ENCODE assay signal across 18 cellular contexts in genomic region chr3:99537416-99537815, GRCh38.
A peak's percentile ranks its signal among the peaks of the same experiment; 100 is the strongest.
DNase-seq lines count a peak whose midpoint lies in the region; ATAC-seq, FAIRE-seq and TF ChIP-seq lines count a peak whose summit lies in the region.
"Had no signal": no experiment of that assay in that cellular context is flagged by ENCODE, and none has a peak within 500 bp of the region (broad histone marks: within the 10 kb centered on the region; RNA-seq: fewer than 3 reads in every experiment).

No MANE protein-coding gene starts in this region.

- H3K9me3 ChIP-seq in neural progenitor cell (ENCODE audit: low read depth) (no peaks in the 10 kb centered on the region), subcutaneous abdominal adipose tissue (ENCODE audit: control insufficient read depth in 5 of 5, low read length in 5 of 5) (no peaks in the 10 kb centered on the region), kidney (ENCODE audit: control insufficient read depth in 1 of 2, low read length in 2 of 2) (no peaks in the 10 kb centered on the region), MM.1S (replicated peaks; ENCODE audit: insufficient read depth, low read length) (no peaks in the 10 kb centered on the region)

- H3K9me3 Mint-ChIP-seq in neural progenitor cell = no peaks in the 10 kb centered on the region

- H3K27ac ChIP-seq in neural progenitor cell (no peak overlapping the region), subcutaneous abdominal adipose tissue (ENCODE audit: low read depth, low read length) (peak overlapping the region; percentile 74), kidney (ENCODE audit: low read depth in 2 of 2, low read length in 2 of 2) (no peak overlapping the region), MM.1S (ENCODE audit: low read length) (no peak overlapping the region)
- H3K27ac ChIP-seq: 22Rv1, BLaER1, HL-60 had no signal

- no peak for TF ChIP-seq CTCF in neural progenitor cell (IDR thresholded peaks at IDR 0.05)
- TF ChIP-seq CTCF in kidney (IDR thresholded peaks at IDR 0.05; ENCODE audit: borderline replicate concordance, extremely low read depth, insufficient read depth) = no peak
- TF ChIP-seq CTCF in MM.1S (IDR thresholded peaks at IDR 0.05; ENCODE audit: low read length) = no peak

- H3K4me2 ChIP-seq in neural progenitor cell (no peak overlapping the region), MM.1S (ENCODE audit: low read depth, low read length) (no peak overlapping the region)
- H3K4me2 ChIP-seq: BLaER1 had no signal

- H3K27me3 ChIP-seq in neural progenitor cell (no peaks in the 10 kb centered on the region), subcutaneous abdominal adipose tissue (ENCODE audit: control insufficient read depth in 5 of 5, insufficient read depth in 4 of 5, low read length in 5 of 5) (no peaks in the 10 kb centered on the region), MM.1S (replicated peaks; ENCODE audit: insufficient read depth, low read length) (no peaks in the 10 kb centered on the region)
- H3K27me3 ChIP-seq: BLaER1 had no signal

- intact Hi-C loops in Right ventricle myocardium superior (cut with DNase I) (no loop called here), cardiac septum (cut with DNase I) (no loop called here), kidney (cut with DNase I) (no loop called here)

- no peaks in the 10 kb centered on the region for H3K36me3 Mint-ChIP-seq in neural progenitor cell

- H3K36me3 ChIP-seq in neural progenitor cell (no peaks in the 10 kb centered on the region), subcutaneous abdominal adipose tissue (ENCODE audit: control insufficient read depth in 5 of 5, insufficient read depth in 5 of 5, low read length in 5 of 5) (no peaks in the 10 kb centered on the region), kidney (ENCODE audit: control insufficient read depth in 1 of 2, insufficient read depth in 2 of 2, low read length in 2 of 2) (no peaks in the 10 kb centered on the region), MM.1S (replicated peaks; ENCODE audit: insufficient read depth, low read length) (no peaks in the 10 kb centered on the region)
- H3K36me3 ChIP-seq: BLaER1 had no signal

- FAIRE-seq in kidney (lab: Jason Lieb, UNC) = no peak

- no peaks in the 10 kb centered on the region for H3K9me2 ChIP-seq in MM.1S (replicated peaks; ENCODE audit: insufficient read depth, low read length)

- no peak overlapping the region for H3K4me3 Mint-ChIP-seq in neural progenitor cell

- H3K79me2 ChIP-seq in neural progenitor cell (ENCODE audit: low read depth) (no peaks in the 10 kb centered on the region), MM.1S (ENCODE audit: low read length) (no peaks in the 10 kb centered on the region)

- H4K20me1 ChIP-seq in neural progenitor cell (ENCODE audit: low read depth) (no peaks in the 10 kb centered on the region), MM.1S (ENCODE audit: insufficient read depth, low read length) (no peaks in the 10 kb centered on the region)
- H4K20me1 ChIP-seq: BLaER1 had no signal

- peaks cover 4% of the 10 kb centered on the region for H3K4me1 Mint-ChIP-seq in neural progenitor cell

- H2AFZ ChIP-seq in neural progenitor cell (replicated peaks) (peak overlapping the region; percentile 46), MM.1S (ENCODE audit: low read length) (no peak overlapping the region)

- no peaks in the 10 kb centered on the region for H3K27me3 Mint-ChIP-seq in neural progenitor cell (ENCODE audit: insufficient read depth, low read depth)

- H3K4me3 ChIP-seq in neural progenitor cell (no peak overlapping the region), subcutaneous abdominal adipose tissue (ENCODE audit: low read depth in 1 of 5, low read length in 5 of 5) (no peak overlapping the region), kidney (ENCODE audit: low read length in 2 of 2) (no peak overlapping the region), MM.1S (ENCODE audit: low read length) (no peak overlapping the region)
- H3K4me3 ChIP-seq: BLaER1 had no signal

- H3K9ac ChIP-seq in neural progenitor cell (no peak overlapping the region), subcutaneous abdominal adipose tissue (ENCODE audit: low read length in 5 of 5) (peak overlapping the region in 1 of 5 donors; percentile 29), kidney (ENCODE audit: low read length in 2 of 2) (no peak overlapping the region), MM.1S (ENCODE audit: low read length) (no peak overlapping the region)
- H3K9ac ChIP-seq: BLaER1 had no signal

- DNase-seq in Right ventricle myocardium superior (no peak), cardiac septum (ENCODE audit: low spot score) (no peak), fibroblast of peridontal ligament (ENCODE audit: extremely low read depth) (peak; percentile 23), neural progenitor cell (ENCODE audit: low spot score) (no peak), kidney (no peak), MM.1S (no peak)
- DNase-seq: DMS 273 treated with DMSO at 0.1 percent for 48 hours, KBM-7, NCI-H1105, NCI-H187, NCI-H446, PC-3 had no signal

- no peak overlapping the region for H3K27ac Mint-ChIP-seq in neural progenitor cell

- H3K4me1 ChIP-seq in neural progenitor cell (peaks cover 16% of the 10 kb centered on the region), subcutaneous abdominal adipose tissue (ENCODE audit: control insufficient read depth in 5 of 5, insufficient read depth in 5 of 5, low read length in 5 of 5) (peaks cover 4 to 24% (median 15%) of the 10 kb centered on the region in 5 donors), kidney (ENCODE audit: control insufficient read depth in 1 of 2, insufficient read depth in 1 of 2, low read depth in 1 of 2, low read length in 2 of 2) (no peaks in the 10 kb centered on the region), MM.1S (ENCODE audit: low read length) (peaks cover 8% of the 10 kb centered on the region)
- H3K4me1 ChIP-seq: BLaER1 had no signal

- H3F3A ChIP-seq in neural progenitor cell (ENCODE audit: low read depth) (no peaks in the 10 kb centered on the region), MM.1S (ENCODE audit: insufficient read depth, low read length) (peaks cover 4% of the 10 kb centered on the region)

- peak; percentile 31 for ATAC-seq in Right ventricle myocardium superior (ENCODE audit: poor library complexity)
- no peak for ATAC-seq in HG02885 (IDR thresholded peaks at IDR 0.05; ENCODE audit: poor library complexity, unreplicated experiment)
- ATAC-seq: HCT116, PC-3 had no signal
